38 cellular contexts compared by ENCODE assay signal in the genomic region with DNA sequence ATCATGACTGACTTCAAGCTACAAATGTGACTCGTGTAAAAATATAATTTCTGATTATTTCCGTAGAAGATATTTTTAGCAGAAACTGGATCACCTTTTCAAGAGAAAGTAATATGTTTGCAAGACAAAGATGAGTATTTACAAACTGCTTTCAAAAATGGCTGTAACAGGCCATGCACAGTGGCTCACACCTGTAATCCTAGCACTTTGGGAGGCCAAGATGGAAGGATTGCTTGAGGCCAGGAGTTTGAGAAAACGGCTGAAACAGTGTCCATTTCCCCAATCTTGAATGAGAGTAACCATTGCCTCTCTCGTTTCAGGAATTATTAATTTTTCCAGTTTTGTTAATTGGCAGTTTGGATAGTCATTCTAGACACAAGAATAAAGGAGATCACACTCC. TPM values are rescaled to one million over a fixed set of nuclear protein-coding genes. Genes with fewer than 3 reads are reported as not detected.
"Had no signal": no experiment of that assay in that cellular context is flagged by ENCODE, and none has a peak within 500 bp of the region (broad histone marks: within the 10 kb centered on the region; RNA-seq: fewer than 3 reads in every experiment).

No MANE protein-coding gene starts in this region.

- H3K36me3 ChIP-seq: ascending aorta, cardiac muscle cell had no signal

- H3K9me3 Mint-ChIP-seq: activated B cell treated with CpG ODN at 0.5 μM for 24 hours; activated CD4-positive, alpha-beta memory T cell treated with anti-CD3 and anti-CD28 coated beads for 36 hours; activated naive CD4-positive, alpha-beta T cell treated with anti-CD3 and anti-CD28 coated beads, Interleukin-2, amount 10 ng/mL, durations not matched to agents 7 days and 5 days; activated naive CD4-positive, alpha-beta T cell treated with anti-CD3 and anti-CD28 coated beads, Interleukin-2, amount 50 U/mL, for 24 hours; activated naive CD8-positive, alpha-beta T cell treated with anti-CD3 and anti-CD28 coated beads, Interleukin-2, amount 50 U/mL, for 24 hours; activated T-helper 2 cell treated with anti-CD3 and anti-CD28 coated beads, Interferon-gamma antibody, Interleukin-2, Interleukin-4, amounts not matched to agents 10 μg/mL and 5 μg/mL and 100 μg/mL, durations not matched to agents 14 hours and 24 hours and 36 hours; brain; central memory CD8-positive, alpha-beta T cell; T-helper 2 cell treated with Interferon-gamma antibody and Interleukin-4, amounts not matched to agents 5 μg/mL and 100 μg/mL, for 36 hours had no signal

- H3K4me3 ChIP-seq: ascending aorta, cardiac muscle cell had no signal

- H3K27me3 ChIP-seq: ascending aorta had no signal

- H3K27ac ChIP-seq: ascending aorta, cardiac muscle cell, VCaP had no signal

- DNase-seq: activated B cell treated with CpG ODN at 0.5 μM for 24 hours; activated CD4-positive, alpha-beta memory T cell treated with anti-CD3 and anti-CD28 coated beads for 36 hours; activated CD4-positive, alpha-beta T cell treated with anti-CD3 and anti-CD28 coated beads for 4 hours; activated CD4-positive, alpha-beta T cell treated with anti-CD3 and anti-CD28 coated beads, Interleukin-2, amount 10 ng/mL, durations not matched to agents 24 days and 14 days; activated CD4-positive, alpha-beta T cell treated with anti-CD3 and anti-CD28 coated beads, Interleukin-2, amount 50 U/mL, for 1 hour; activated CD4-positive, alpha-beta T cell treated with anti-CD3 and anti-CD28 coated beads, Interleukin-2, amount 50 U/mL, for 4 hours; activated CD4-positive, CD25-positive, alpha-beta regulatory T cell treated with anti-CD3 and anti-CD28 coated beads, Interleukin-2, amount 50 U/mL, for 72 hours; activated CD8-positive, alpha-beta memory T cell treated with anti-CD3 and anti-CD28 coated beads for 24 hours; activated CD8-positive, alpha-beta memory T cell treated with anti-CD3 and anti-CD28 coated beads, Interleukin-2, amount 10 ng/mL, durations not matched to agents 7 days and 5 days; activated CD8-positive, alpha-beta memory T cell treated with anti-CD3 and anti-CD28 coated beads, Interleukin-2, amount 50 U/mL, for 48 hours; activated CD8-positive, alpha-beta T cell treated with anti-CD3 and anti-CD28 coated beads, Interleukin-2, amount 10 ng/mL, durations not matched to agents 7 days and 5 days; activated effector memory CD4-positive, alpha-beta T cell treated with Interleukin-2 at 50 U/mL for 16 hours; activated gamma-delta T cell; activated naive CD4-positive, alpha-beta T cell treated with anti-CD3 and anti-CD28 coated beads, Interleukin-2, amount 10 ng/mL, durations not matched to agents 7 days and 5 days; activated naive CD4-positive, alpha-beta T cell treated with Interleukin-2 at 50 U/mL for 16 hours; activated naive CD8-positive, alpha-beta T cell treated with anti-CD3 and anti-CD28 coated beads, Interleukin-2, amount 10 ng/mL, durations not matched to agents 7 days and 5 days; activated naive CD8-positive, alpha-beta T cell treated with anti-CD3 and anti-CD28 coated beads, Interleukin-2, amount 50 U/mL, for 24 hours; activated T-cell treated with anti-CD3 and anti-CD28 coated beads, Interleukin-2, amount 50 U/mL, for 24 hours; activated T-cell treated with anti-CD3 and anti-CD28 coated beads, Interleukin-2, amount 50 U/mL, for 48 hours; amygdala; anterior cingulate cortex; caudate nucleus; cerebellar nuclear complex; T-helper 1 cell; T-helper 2 cell; T-helper 9 cell had no signal

- H3K36me3 Mint-ChIP-seq: brain had no signal

- H3K27me3 Mint-ChIP-seq: activated B cell treated with CpG ODN at 0.5 μM for 24 hours had no signal

- H3K27ac Mint-ChIP-seq: activated B cell treated with CpG ODN at 0.5 μM for 24 hours; activated CD4-positive, alpha-beta memory T cell treated with anti-CD3 and anti-CD28 coated beads for 36 hours; activated CD4-positive, alpha-beta T cell treated with anti-CD3 and anti-CD28 coated beads, Interleukin-2, amount 10 ng/mL, durations not matched to agents 24 days and 14 days; activated CD8-positive, alpha-beta memory T cell treated with anti-CD3 and anti-CD28 coated beads, Interleukin-2, amount 10 ng/mL, durations not matched to agents 7 days and 5 days; activated CD8-positive, alpha-beta T cell treated with anti-CD3 and anti-CD28 coated beads, Interleukin-2, amount 10 ng/mL, durations not matched to agents 7 days and 5 days; activated naive CD4-positive, alpha-beta T cell treated with anti-CD3 and anti-CD28 coated beads, Interleukin-2, amount 10 ng/mL, durations not matched to agents 7 days and 5 days; activated naive CD4-positive, alpha-beta T cell treated with anti-CD3 and anti-CD28 coated beads, Interleukin-2, amount 50 U/mL, for 24 hours; activated naive CD8-positive, alpha-beta T cell; activated naive CD8-positive, alpha-beta T cell treated with anti-CD3 and anti-CD28 coated beads, Interleukin-2, amount 10 ng/mL, durations not matched to agents 7 days and 5 days; activated naive CD8-positive, alpha-beta T cell treated with anti-CD3 and anti-CD28 coated beads, Interleukin-2, amount 50 U/mL, for 24 hours; activated T-cell treated with anti-CD3 and anti-CD28 coated beads, Interleukin-2, amount 50 U/mL, for 24 hours; activated T-helper 2 cell treated with anti-CD3 and anti-CD28 coated beads, Interferon-gamma antibody, Interleukin-2, Interleukin-4, amounts not matched to agents 10 μg/mL and 5 μg/mL and 100 μg/mL, durations not matched to agents 14 hours and 24 hours and 36 hours; brain; T-helper 1 cell treated with Interleukin-12 subunit alpha and Interleukin-12 subunit beta and Interleukin-4 antibody, amounts not matched to agents 30 μg/mL and 1 μg/mL, for 36 hours; T-helper 2 cell treated with Interferon-gamma antibody and Interleukin-4, amounts not matched to agents 5 μg/mL and 100 μg/mL, for 36 hours had no signal

- H3K9me3 ChIP-seq: ascending aorta had no signal

- ATAC-seq: activated CD8-positive, alpha-beta memory T cell treated with anti-CD3 and anti-CD28 coated beads, Interleukin-2, amount 10 ng/mL, durations not matched to agents 7 days and 5 days; activated CD8-positive, alpha-beta T cell treated with anti-CD3 and anti-CD28 coated beads, Interleukin-2, amount 10 ng/mL, durations not matched to agents 7 days and 5 days; activated naive CD8-positive, alpha-beta T cell treated with anti-CD3 and anti-CD28 coated beads, Interleukin-2, amount 50 U/mL, for 24 hours had no signal

- H3K4me3 Mint-ChIP-seq: activated B cell treated with CpG ODN at 0.5 μM for 24 hours; activated CD4-positive, alpha-beta memory T cell treated with anti-CD3 and anti-CD28 coated beads for 36 hours; activated CD4-positive, alpha-beta T cell treated with anti-CD3 and anti-CD28 coated beads, Interleukin-2, amount 10 ng/mL, durations not matched to agents 24 days and 14 days; activated CD8-positive, alpha-beta memory T cell treated with anti-CD3 and anti-CD28 coated beads, Interleukin-2, amount 10 ng/mL, durations not matched to agents 7 days and 5 days; activated CD8-positive, alpha-beta T cell treated with anti-CD3 and anti-CD28 coated beads, Interleukin-2, amount 10 ng/mL, durations not matched to agents 7 days and 5 days; activated naive CD4-positive, alpha-beta T cell treated with anti-CD3 and anti-CD28 coated beads, Interleukin-2, amount 10 ng/mL, durations not matched to agents 7 days and 5 days; activated naive CD4-positive, alpha-beta T cell treated with anti-CD3 and anti-CD28 coated beads, Interleukin-2, amount 50 U/mL, for 24 hours; activated naive CD8-positive, alpha-beta T cell; activated naive CD8-positive, alpha-beta T cell treated with anti-CD3 and anti-CD28 coated beads, Interleukin-2, amount 10 ng/mL, durations not matched to agents 7 days and 5 days; activated naive CD8-positive, alpha-beta T cell treated with anti-CD3 and anti-CD28 coated beads, Interleukin-2, amount 50 U/mL, for 24 hours; activated T-cell treated with anti-CD3 and anti-CD28 coated beads, Interleukin-2, amount 50 U/mL, for 24 hours; brain; central memory CD8-positive, alpha-beta T cell; T-helper 1 cell treated with Interleukin-12 subunit alpha and Interleukin-12 subunit beta and Interleukin-4 antibody, amounts not matched to agents 30 μg/mL and 1 μg/mL, for 36 hours; T-helper 2 cell treated with Interferon-gamma antibody and Interleukin-4, amounts not matched to agents 5 μg/mL and 100 μg/mL, for 36 hours had no signal

RNA-seq across cellular contexts. Expression of gene SIGLEC6, which starts 36.1 kb away (rescaled TPM):
- total RNA-seq: activated CD4-positive, alpha-beta memory T cell treated with anti-CD3 and anti-CD28 coated beads for 36 hours; activated CD8-positive, alpha-beta memory T cell treated with anti-CD3 and anti-CD28 coated beads, Interleukin-2, amount 10 ng/mL, durations not matched to agents 7 days and 5 days; activated naive CD8-positive, alpha-beta T cell treated with anti-CD3 and anti-CD28 coated beads, Interleukin-2, amount 10 ng/mL, durations not matched to agents 7 days and 5 days; bronchial epithelial cell; cardiac muscle cell; chondrocyte had no signal
- polyA plus RNA-seq: cardiac muscle cell had no signal
